22 cellular contexts compared by ENCODE assay signal in genomic region chr9:120307599-120307998, GRCh38.
"Had no signal": no experiment of that assay in that cellular context is flagged by ENCODE, and none has a peak within 500 bp of the region (broad histone marks: within the 10 kb centered on the region; RNA-seq: fewer than 3 reads in every experiment).

No MANE protein-coding gene starts in this region.

- H3K9me3 Mint-ChIP-seq: immature natural killer cell; memory B cell; natural killer cell treated with Interleukin-12 subunit alpha and Interleukin-12 subunit beta and Interleukin-15 and Interleukin-18, amount 100 ng/mL, for 72 hours had no signal

- H3K27ac Mint-ChIP-seq: immature natural killer cell; memory B cell; natural killer cell treated with Interleukin-12 subunit alpha and Interleukin-12 subunit beta and Interleukin-15 and Interleukin-18, amount 100 ng/mL, for 72 hours had no signal

- H3K9me3 ChIP-seq: heart left ventricle, left ventricle myocardium inferior, lower lobe of right lung, sigmoid colon, stomach, thoracic aorta, transverse colon had no signal

- H3K36me3 ChIP-seq: heart left ventricle, left ventricle myocardium inferior, lower lobe of right lung, sigmoid colon, stomach, thoracic aorta, transverse colon had no signal

- H3K27me3 ChIP-seq: sigmoid colon, stomach, transverse colon had no signal

- H3K4me1 ChIP-seq: heart left ventricle, left ventricle myocardium inferior, lower lobe of right lung, sigmoid colon, stomach, transverse colon had no signal

- DNase-seq: effector CD8-positive, alpha-beta T cell; heart left ventricle; hypothalamus; immature natural killer cell; kidney; left cardiac atrium; left ventricle myocardium inferior; lower lobe of right lung; midbrain; posterior cingulate gyrus; sigmoid colon; stimulated activated CD4-positive, alpha-beta T cell treated with anti-CD3 and anti-CD28 coated beads, Interleukin-2, amount 100 ng/mL, for 24 hours; stimulated activated CD4-positive, alpha-beta T cell treated with anti-CD3 and anti-CD28 coated beads, Interleukin-4, amount 100 ng/mL, for 4 hours; stimulated activated naive CD4-positive, alpha-beta T cell; stomach; substantia nigra; transverse colon had no signal

- H3K4me3 Mint-ChIP-seq: immature natural killer cell; memory B cell; natural killer cell treated with Interleukin-12 subunit alpha and Interleukin-12 subunit beta and Interleukin-15 and Interleukin-18, amount 100 ng/mL, for 72 hours had no signal

- H3K4me1 Mint-ChIP-seq: immature natural killer cell, memory B cell had no signal

- H3K36me3 Mint-ChIP-seq: immature natural killer cell; memory B cell; natural killer cell treated with Interleukin-12 subunit alpha and Interleukin-12 subunit beta and Interleukin-15 and Interleukin-18, amount 100 ng/mL, for 72 hours had no signal

- H3K4me3 ChIP-seq: coronary artery, heart left ventricle, left ventricle myocardium inferior, lower lobe of right lung, sigmoid colon, skin epidermis, stomach, thoracic aorta, transverse colon had no signal

- H3K27ac ChIP-seq: coronary artery, heart left ventricle, left ventricle myocardium inferior, lower lobe of right lung, sigmoid colon, skin epidermis, stomach, thoracic aorta, transverse colon had no signal
